1 cellular context compared by ENCODE assay signal in the genomic region with DNA sequence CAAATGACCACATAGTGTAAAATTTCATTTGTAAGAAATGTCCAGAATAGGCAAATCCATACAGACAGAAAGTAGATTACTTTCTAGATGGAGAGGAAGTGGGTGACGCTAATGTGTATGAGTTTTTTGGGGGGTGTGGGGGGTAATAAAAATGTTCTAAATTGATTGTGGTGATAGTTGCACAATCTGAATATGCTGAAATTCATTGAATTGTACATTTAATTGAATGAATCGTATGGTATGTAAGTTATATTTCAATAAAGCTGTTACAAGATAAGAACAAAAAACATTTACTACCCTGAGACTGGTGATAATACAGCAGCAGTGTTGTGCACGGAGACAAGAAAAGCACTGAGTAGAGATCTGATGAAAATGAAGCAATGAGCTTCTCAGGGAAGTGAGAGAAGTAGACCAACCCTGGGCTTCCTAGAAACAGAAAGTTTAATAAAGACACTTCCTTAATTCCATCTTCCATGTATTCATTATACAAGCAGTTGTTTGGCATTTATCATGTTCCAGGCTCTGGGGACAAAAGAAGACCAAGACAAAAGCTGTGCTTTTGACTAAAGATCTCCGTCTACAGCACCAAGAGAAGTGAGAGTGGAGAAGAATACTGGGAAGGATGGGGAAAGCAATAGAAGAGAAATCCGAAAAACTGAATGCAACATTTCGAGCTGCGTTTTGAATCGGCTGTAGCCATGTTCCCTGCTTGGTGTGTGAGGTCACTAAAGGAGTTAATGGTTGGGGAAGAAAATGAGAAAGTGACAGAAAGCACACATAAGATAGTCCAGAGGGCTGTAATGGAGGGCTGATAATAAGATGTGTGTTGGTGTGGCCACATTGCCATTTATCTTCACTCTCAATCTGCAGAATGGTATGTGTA.
TF ChIP-seq lines count a peak whose summit lies in the region.

No MANE protein-coding gene starts in this region.

TF ChIP-seq in WTC11, 78 proteins besides CTCF, POLR2A, EP300 and RAD21 (continued from another document):
- TF ChIP-seq, protein P1, sequence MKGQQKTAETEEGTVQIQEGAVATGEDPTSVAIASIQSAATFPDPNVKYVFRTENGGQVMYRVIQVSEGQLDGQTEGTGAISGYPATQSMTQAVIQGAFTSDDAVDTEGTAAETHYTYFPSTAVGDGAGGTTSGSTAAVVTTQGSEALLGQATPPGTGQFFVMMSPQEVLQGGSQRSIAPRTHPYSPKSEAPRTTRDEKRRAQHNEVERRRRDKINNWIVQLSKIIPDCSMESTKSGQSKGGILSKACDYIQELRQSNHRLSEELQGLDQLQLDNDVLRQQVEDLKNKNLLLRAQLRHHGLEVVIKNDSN (CRISPR knock-in tag; IDR thresholded peaks at IDR 0.05): no peak
- TF ChIP-seq SMAD3 (CRISPR knock-in tag; IDR thresholded peaks at IDR 0.05; ENCODE audit: borderline replicate concordance): no peak
- TF ChIP-seq, protein P2, sequence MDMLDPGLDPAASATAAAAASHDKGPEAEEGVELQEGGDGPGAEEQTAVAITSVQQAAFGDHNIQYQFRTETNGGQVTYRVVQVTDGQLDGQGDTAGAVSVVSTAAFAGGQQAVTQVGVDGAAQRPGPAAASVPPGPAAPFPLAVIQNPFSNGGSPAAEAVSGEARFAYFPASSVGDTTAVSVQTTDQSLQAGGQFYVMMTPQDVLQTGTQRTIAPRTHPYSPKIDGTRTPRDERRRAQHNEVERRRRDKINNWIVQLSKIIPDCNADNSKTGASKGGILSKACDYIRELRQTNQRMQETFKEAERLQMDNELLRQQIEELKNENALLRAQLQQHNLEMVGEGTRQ (CRISPR knock-in tag; IDR thresholded peaks at IDR 0.05): no peak
- no peak for TF ChIP-seq FOXP1 (CRISPR knock-in tag; IDR thresholded peaks at IDR 0.05; ENCODE audit: borderline replicate concordance)
- TF ChIP-seq ZNF317 (CRISPR knock-in tag; IDR thresholded peaks at IDR 0.05; ENCODE audit: borderline replicate concordance, low read depth): no peak
- no peak for TF ChIP-seq ZNF416 (CRISPR knock-in tag; IDR thresholded peaks at IDR 0.05)
- TF ChIP-seq SP1 (CRISPR knock-in tag; conservative IDR thresholded peaks at IDR 0.05): no peak
- TF ChIP-seq ZNF219 (CRISPR knock-in tag; IDR thresholded peaks at IDR 0.05; ENCODE audit: borderline replicate concordance): no peak
